Comparison of ENCODE assay signal across 1 cellular context in the genomic region with DNA sequence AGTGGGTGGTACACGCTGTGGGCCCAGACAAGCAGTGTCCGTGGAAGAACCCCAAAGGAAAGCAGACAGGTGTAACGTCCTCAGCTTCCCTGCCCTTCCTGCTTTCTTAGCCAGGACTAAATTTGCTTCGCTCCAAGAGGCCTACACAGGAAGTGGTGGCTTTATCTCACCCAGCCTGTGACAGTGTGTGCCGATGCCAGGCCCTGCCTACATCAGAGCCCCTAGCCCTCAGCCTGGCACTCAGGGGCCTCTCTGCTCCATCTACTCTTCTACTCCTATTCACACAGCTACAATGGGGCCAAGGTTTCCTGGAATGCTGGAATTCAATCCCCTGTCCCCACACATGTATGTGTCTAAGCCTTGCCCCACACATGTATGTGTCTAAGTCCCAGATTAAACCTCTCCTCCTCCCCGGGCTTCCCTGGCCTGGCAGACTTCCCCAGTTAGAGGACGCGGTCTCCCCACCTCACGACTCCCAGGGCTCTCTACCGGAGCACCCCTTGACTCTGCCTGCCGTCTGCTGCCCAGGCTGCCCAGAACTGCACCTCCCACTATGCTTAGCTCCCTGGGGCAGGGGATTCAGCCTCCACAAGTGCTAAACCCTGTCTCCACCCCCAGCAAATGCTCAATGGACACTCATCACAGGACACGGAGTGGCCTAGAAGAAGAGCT.
TF ChIP-seq lines count a peak whose summit lies in the region.

No MANE protein-coding gene starts in this region.

TF ChIP-seq in GM12878, 131 proteins besides CTCF, POLR2A, EP300 and RAD21:
- TF ChIP-seq SPI1 (IDR thresholded peaks at IDR 0.05; ENCODE audit: borderline replicate concordance, insufficient read depth, low read depth, low read length) (0 out of 2 replicates have a peak, but pooled peaks have one; percentile 5), CEBPB (IDR thresholded peaks at IDR 0.05; ENCODE audit: borderline replicate concordance in 1 of 2, low read depth in 2 of 2, low read length in 2 of 2) (no peak), RELA (IDR thresholded peaks at IDR 0.05; ENCODE audit: borderline replicate concordance, partially characterized antibody) (no peak), ZNF687 (IDR thresholded peaks at IDR 0.05) (peak; percentile 53; the same call in 1 of the 2 replicates), EED (IDR thresholded peaks at IDR 0.05; ENCODE audit: low read depth) (no peak), RELB (IDR thresholded peaks at IDR 0.05; ENCODE audit: low read depth) (no peak), ZNF217 (IDR thresholded peaks at IDR 0.05) (no peak), IKZF1 (conservative IDR thresholded peaks at IDR 0.05) (peak; percentile 47; the same call in 1 of the 2 replicates)
